ENCODE assay signal across 17 cellular contexts in genomic region chrX:42075032-42075431, GRCh38.
"Had no signal": no experiment of that assay in that cellular context is flagged by ENCODE, and none has a peak within 500 bp of the region (broad histone marks: within the 10 kb centered on the region; RNA-seq: fewer than 3 reads in every experiment).

No MANE protein-coding gene starts in this region.

- H3K4me1 ChIP-seq: esophagus squamous epithelium, gastroesophageal sphincter, right atrium auricular region had no signal

- H3K4me3 Mint-ChIP-seq: dendritic cell treated with granulocyte-macrophage colony-stimulating factor and Interleukin-4, amounts not matched to agents 40 ng/mL and 50 ng/mL, for 4 days; naive thymus-derived CD4-positive, alpha-beta T cell; neural crest cell had no signal

- H3K36me3 ChIP-seq: esophagus squamous epithelium, gastroesophageal sphincter, ovary, right atrium auricular region, sigmoid colon had no signal

- H3K27me3 ChIP-seq: esophagus squamous epithelium, gastroesophageal sphincter, ovary, right atrium auricular region, sigmoid colon had no signal

- DNase-seq: esophagus squamous epithelium; foreskin fibroblast; glutamatergic neuron; islet precursor cell; mammary epithelial cell; naive thymus-derived CD4-positive, alpha-beta T cell; ovary; sigmoid colon; stimulated activated CD4-positive, alpha-beta T cell treated with anti-CD3 and anti-CD28 coated beads, Interleukin-12 subunit alpha, Interleukin-12 subunit beta, amount 100 ng/mL, for 4 hours; stimulated activated naive CD4-positive, alpha-beta T cell treated with Interleukin-2 at 50 U/mL for 16 hours; trophoblast cell had no signal

- ATAC-seq: gastroesophageal sphincter; left lobe of liver; naive thymus-derived CD4-positive, alpha-beta T cell had no signal

- H3K27me3 Mint-ChIP-seq: dendritic cell treated with granulocyte-macrophage colony-stimulating factor and Interleukin-4, amounts not matched to agents 40 ng/mL and 50 ng/mL, for 4 days; naive thymus-derived CD4-positive, alpha-beta T cell had no signal

- H3K27ac ChIP-seq: esophagus squamous epithelium, gastroesophageal sphincter, ovary, right atrium auricular region, sigmoid colon, skin epidermis had no signal

- H3K27ac Mint-ChIP-seq: dendritic cell treated with granulocyte-macrophage colony-stimulating factor and Interleukin-4, amounts not matched to agents 40 ng/mL and 50 ng/mL, for 4 days; naive thymus-derived CD4-positive, alpha-beta T cell had no signal

- H3K9me3 ChIP-seq: esophagus squamous epithelium, gastroesophageal sphincter, ovary, right atrium auricular region, sigmoid colon had no signal

- H3K4me1 Mint-ChIP-seq: neural crest cell had no signal

- H3K4me3 ChIP-seq: esophagus squamous epithelium, gastroesophageal sphincter, ovary, right atrium auricular region, sigmoid colon, skin epidermis had no signal

- H3K9me3 Mint-ChIP-seq: dendritic cell treated with granulocyte-macrophage colony-stimulating factor and Interleukin-4, amounts not matched to agents 40 ng/mL and 50 ng/mL, for 4 days had no signal
